In the genomic region with DNA sequence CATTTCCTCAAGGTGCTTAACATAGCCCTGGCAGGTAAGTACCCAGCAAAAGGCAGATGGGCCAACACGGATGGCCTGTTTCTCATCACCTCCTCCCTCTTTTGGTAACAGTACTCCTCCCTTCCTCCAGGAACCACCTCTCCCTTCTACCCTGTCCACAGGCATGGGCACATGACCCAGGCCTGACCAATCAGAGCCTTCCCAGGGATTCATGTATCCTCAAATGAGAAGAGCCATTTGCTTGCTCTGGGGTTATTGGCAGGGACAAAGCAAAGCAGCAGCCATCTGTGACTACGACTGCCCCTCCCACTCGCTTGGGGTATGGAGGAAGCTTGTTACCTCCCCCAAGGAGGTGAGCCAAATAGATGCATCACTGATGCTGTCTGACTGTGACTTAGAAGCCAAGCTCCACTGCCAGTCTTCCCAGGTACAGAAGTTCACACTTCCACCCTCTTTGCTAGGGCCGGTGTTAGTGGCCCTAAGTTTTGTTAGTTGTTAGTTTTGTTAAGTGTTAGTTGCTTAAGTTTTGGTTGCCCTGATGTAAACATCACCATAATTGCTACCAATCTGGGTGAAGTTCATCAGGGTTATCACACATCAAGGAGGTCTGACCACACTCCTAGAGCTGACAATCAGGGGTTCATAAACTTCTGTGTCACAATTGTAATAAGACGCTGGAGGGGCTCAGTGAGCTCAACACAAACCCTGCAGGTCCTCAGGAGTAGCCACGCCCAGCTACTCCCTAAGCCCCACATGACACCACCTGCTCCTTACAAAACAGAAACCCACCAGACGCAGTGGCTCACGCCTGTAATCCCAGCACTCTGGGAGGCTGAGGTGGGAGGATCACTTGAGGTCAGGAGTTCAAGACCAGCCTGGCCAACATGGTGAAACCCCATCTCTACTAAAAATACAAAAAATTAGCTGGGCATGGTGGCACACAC, we compare ENCODE assay signal across 11 cellular contexts. TPM values are rescaled to one million over a fixed set of nuclear protein-coding genes. Genes with fewer than 3 reads are reported as not detected.
A peak's percentile ranks its signal among the peaks of the same experiment; 100 is the strongest.
DNase-seq lines count a peak whose midpoint lies in the region; TF ChIP-seq lines count a peak whose summit lies in the region.
"Had no signal": no experiment of that assay in that cellular context is flagged by ENCODE, and none has a peak within 500 bp of the region (broad histone marks: within the 10 kb centered on the region; RNA-seq: fewer than 3 reads in every experiment).

No MANE protein-coding gene starts in this region.

- DNase-seq in EH (ENCODE audit: low read depth) = peak; percentile 30
- peak; percentile 11 for DNase-seq in HT1080 (ENCODE audit: low read depth)
- peak; percentile 76 for DNase-seq in WERI-Rb-1
- DNase-seq in left kidney (ENCODE audit: low read depth, low spot score) = peak; percentile 63
- DNase-seq in NCI-H1048 (lab: John Stamatoyannopoulos, UW) = no peak
- no peak for DNase-seq in activated T-helper 1 cell treated with anti-CD3 and anti-CD28 coated beads, Interleukin-12 subunit alpha, Interleukin-12 subunit beta, Interleukin-2, Interleukin-4 antibody, amounts not matched to agents 30 ng/mL and 10 ng/mL and 1 ng/mL, durations not matched to agents 14 hours and 24 hours and 36 hours (ENCODE audit: low spot score)
- DNase-seq in chondrocyte (ENCODE audit: low spot score) = no peak
- DNase-seq: activated CD4-positive, alpha-beta memory T cell treated with anti-CD3 and anti-CD28 coated beads for 36 hours; activated naive CD4-positive, alpha-beta T cell treated with anti-CD3 and anti-CD28 coated beads, Interleukin-2, amount 50 U/mL, for 16 hours had no signal

- H3K9me3 Mint-ChIP-seq in activated T-helper 1 cell treated with anti-CD3 and anti-CD28 coated beads, Interleukin-12 subunit alpha, Interleukin-12 subunit beta, Interleukin-2, Interleukin-4 antibody, amounts not matched to agents 30 ng/mL and 10 ng/mL and 1 ng/mL, durations not matched to agents 14 hours and 24 hours and 36 hours = no peaks in the 10 kb centered on the region
- no peaks in the 10 kb centered on the region for H3K9me3 Mint-ChIP-seq in chondrocyte (ENCODE audit: low read depth)
- H3K9me3 Mint-ChIP-seq: activated CD4-positive, alpha-beta memory T cell treated with anti-CD3 and anti-CD28 coated beads for 36 hours; T-helper 2 cell treated with Interferon-gamma antibody and Interleukin-4, amounts not matched to agents 5 μg/mL and 100 μg/mL, for 36 hours had no signal

- no peak overlapping the region for H3K27ac Mint-ChIP-seq in activated T-helper 1 cell treated with anti-CD3 and anti-CD28 coated beads, Interleukin-12 subunit alpha, Interleukin-12 subunit beta, Interleukin-2, Interleukin-4 antibody, amounts not matched to agents 30 ng/mL and 10 ng/mL and 1 ng/mL, durations not matched to agents 14 hours and 24 hours and 36 hours
- no peak overlapping the region for H3K27ac Mint-ChIP-seq in chondrocyte (ENCODE audit: unreplicated experiment)
- H3K27ac Mint-ChIP-seq: activated CD4-positive, alpha-beta memory T cell treated with anti-CD3 and anti-CD28 coated beads for 36 hours; T-helper 2 cell treated with Interferon-gamma antibody and Interleukin-4, amounts not matched to agents 5 μg/mL and 100 μg/mL, for 36 hours had no signal

- intact Hi-C loops in activated T-helper 1 cell treated with anti-CD3 and anti-CD28 coated beads, Interleukin-12 subunit alpha, Interleukin-12 subunit beta, Interleukin-2, Interleukin-4 antibody, amounts not matched to agents 30 ng/mL and 10 ng/mL and 1 ng/mL, durations not matched to agents 14 hours and 24 hours and 36 hours (cut with micrococcal nuclease) = no loop called here

- H3K36me3 ChIP-seq in WERI-Rb-1 = peaks cover 5% of the 10 kb centered on the region; the same call in 1 of the 2 replicates

- TF ChIP-seq CTCF in WERI-Rb-1 (IDR thresholded peaks at IDR 0.05; ENCODE audit: low read depth, low read length) = no peak
- no peak for TF ChIP-seq CTCF in chondrocyte (IDR thresholded peaks at IDR 0.05)

- no peak overlapping the region for H3K4me3 ChIP-seq in WERI-Rb-1 (ENCODE audit: low read depth, low read length)

- H3K27ac ChIP-seq in WERI-Rb-1 = peak overlapping the region; percentile 87
- H3K27ac ChIP-seq: neutrophil had no signal

- H3K4me3 Mint-ChIP-seq in activated T-helper 1 cell treated with anti-CD3 and anti-CD28 coated beads, Interleukin-12 subunit alpha, Interleukin-12 subunit beta, Interleukin-2, Interleukin-4 antibody, amounts not matched to agents 30 ng/mL and 10 ng/mL and 1 ng/mL, durations not matched to agents 14 hours and 24 hours and 36 hours = no peak overlapping the region
- no peak overlapping the region for H3K4me3 Mint-ChIP-seq in chondrocyte (ENCODE audit: unreplicated experiment)
- H3K4me3 Mint-ChIP-seq: activated CD4-positive, alpha-beta memory T cell treated with anti-CD3 and anti-CD28 coated beads for 36 hours; T-helper 2 cell treated with Interferon-gamma antibody and Interleukin-4, amounts not matched to agents 5 μg/mL and 100 μg/mL, for 36 hours had no signal

- peaks cover 13% of the 10 kb centered on the region for H3K4me1 Mint-ChIP-seq in activated T-helper 1 cell treated with anti-CD3 and anti-CD28 coated beads, Interleukin-12 subunit alpha, Interleukin-12 subunit beta, Interleukin-2, Interleukin-4 antibody, amounts not matched to agents 30 ng/mL and 10 ng/mL and 1 ng/mL, durations not matched to agents 14 hours and 24 hours and 36 hours (ENCODE audit: low read depth)
- no peaks in the 10 kb centered on the region for H3K4me1 Mint-ChIP-seq in chondrocyte (ENCODE audit: low read depth)

- peaks cover 21% of the 10 kb centered on the region for H3K36me3 Mint-ChIP-seq in activated T-helper 1 cell treated with anti-CD3 and anti-CD28 coated beads, Interleukin-12 subunit alpha, Interleukin-12 subunit beta, Interleukin-2, Interleukin-4 antibody, amounts not matched to agents 30 ng/mL and 10 ng/mL and 1 ng/mL, durations not matched to agents 14 hours and 24 hours and 36 hours (ENCODE audit: low read depth)
- peaks cover 43% of the 10 kb centered on the region for H3K36me3 Mint-ChIP-seq in chondrocyte (ENCODE audit: low read depth)

- H3K27me3 ChIP-seq in WERI-Rb-1 (ENCODE audit: insufficient read depth, low read depth, severe bottlenecking) = no peaks in the 10 kb centered on the region
- H3K27me3 ChIP-seq: neutrophil had no signal

- H3K27me3 Mint-ChIP-seq in activated T-helper 1 cell treated with anti-CD3 and anti-CD28 coated beads, Interleukin-12 subunit alpha, Interleukin-12 subunit beta, Interleukin-2, Interleukin-4 antibody, amounts not matched to agents 30 ng/mL and 10 ng/mL and 1 ng/mL, durations not matched to agents 14 hours and 24 hours and 36 hours (ENCODE audit: insufficient read depth) = no peaks in the 10 kb centered on the region
- H3K27me3 Mint-ChIP-seq in chondrocyte (ENCODE audit: low read depth) = no peaks in the 10 kb centered on the region
- H3K27me3 Mint-ChIP-seq: activated CD4-positive, alpha-beta memory T cell treated with anti-CD3 and anti-CD28 coated beads for 36 hours had no signal

- no peaks in the 10 kb centered on the region for H3K9me3 ChIP-seq in WERI-Rb-1 (ENCODE audit: severe bottlenecking)
- H3K9me3 ChIP-seq: neutrophil had no signal

RNA-seq across cellular contexts. Expression of a gene that starts 57.3 kb away (rescaled TPM):
- total RNA-seq in HT1080 (2014; rRNA removed; shearing (Covaris generic)) = 20.4 and 22.9 TPM in 2 replicates
- polyA plus RNA-seq in HT1080 (2015; cell fraction: cytosol; rRNA removed) = 40.9 and 47.3 TPM in 2 replicates
- polyA plus RNA-seq in HT1080 (2015; cell fraction: nucleus; rRNA removed) = 54.4 and 55.6 TPM in 2 replicates
- total RNA-seq in activated T-helper 1 cell treated with anti-CD3 and anti-CD28 coated beads, Interleukin-12 subunit alpha, Interleukin-12 subunit beta, Interleukin-2, Interleukin-4 antibody, amounts not matched to agents 30 ng/mL and 10 ng/mL and 1 ng/mL, durations not matched to agents 14 hours and 24 hours and 36 hours = 38.0 and 42.3 TPM in 2 replicates
- 79.6 to 88.1 TPM (median 80.8 TPM) in 3 replicates for total RNA-seq in chondrocyte

Comparison
In these comparisons a context has a peak if more than half of its experiments do, and no peak if none do; other contexts are left out.
1. DNase-seq: peak in EH (single experiment), HT1080 (single experiment), WERI-Rb-1 (single experiment) and left kidney (single experiment); none in NCI-H1048 (single experiment), activated T-helper 1 cell treated with anti-CD3 and anti-CD28 coated beads, Interleukin-12 subunit alpha, Interleukin-12 subunit beta, Interleukin-2, Interleukin-4 antibody, amounts not matched to agents 30 ng/mL and 10 ng/mL and 1 ng/mL, durations not matched to agents 14 hours and 24 hours and 36 hours (single experiment) and chondrocyte (single experiment).